In the genomic region with DNA sequence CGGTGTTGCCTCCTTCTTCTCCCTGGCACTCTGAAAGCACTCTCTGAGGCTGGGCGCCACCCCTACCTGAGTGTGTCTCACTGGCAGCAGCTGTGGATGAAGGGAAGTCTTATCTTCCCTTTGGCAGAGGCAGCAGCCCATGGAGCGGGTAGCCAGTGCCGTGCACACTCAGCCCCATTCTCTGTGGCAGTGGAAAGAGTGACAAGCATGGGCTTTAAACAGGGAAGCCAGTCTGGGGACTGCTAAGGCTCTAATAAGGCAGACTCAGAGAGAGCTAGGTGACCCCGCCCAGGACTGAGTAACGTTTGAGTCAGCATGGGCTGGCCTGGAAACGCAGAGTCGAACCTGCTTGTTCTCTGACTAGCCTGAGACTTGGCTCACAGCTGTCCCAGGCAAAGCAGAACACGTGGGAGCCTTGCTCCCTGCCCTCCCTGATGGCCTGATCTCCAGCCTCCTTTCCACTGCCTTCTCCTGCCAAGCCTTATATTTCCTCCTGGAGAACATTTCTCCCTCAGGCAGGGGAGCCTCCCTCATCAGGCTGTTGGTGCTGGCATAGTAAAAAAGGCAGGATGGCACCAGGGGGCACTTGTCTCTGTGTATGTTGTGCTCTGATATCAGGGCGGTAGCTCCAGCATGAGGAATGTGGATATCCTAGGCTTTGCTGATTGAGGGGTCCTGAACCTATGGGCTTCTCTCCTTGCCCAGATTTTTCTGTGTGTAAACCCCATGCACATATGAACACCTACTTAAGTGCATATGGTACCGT, we compare ENCODE assay signal across 10 cellular contexts.
DNase-seq lines count a peak whose midpoint lies in the region; ATAC-seq and TF ChIP-seq lines count a peak whose summit lies in the region.
"Had no signal": no experiment of that assay in that cellular context is flagged by ENCODE, and none has a peak within 500 bp of the region (broad histone marks: within the 10 kb centered on the region; RNA-seq: fewer than 3 reads in every experiment).

No MANE protein-coding gene starts in this region.

- no peak overlapping the region for H2BK12ac ChIP-seq in trophoblast cell (ENCODE audit: low read length)

- peaks cover 2% of the 10 kb centered on the region for H3K79me1 ChIP-seq in trophoblast cell (ENCODE audit: low read length)

- no peak overlapping the region for H3K14ac ChIP-seq in trophoblast cell (ENCODE audit: low read length)

- no peak overlapping the region for H4K8ac ChIP-seq in trophoblast cell (ENCODE audit: low read depth, low read length)

- peak; percentile 86 for DNase-seq in GM04504 (ENCODE audit: low read depth)
- peak; percentile 93 for DNase-seq in epithelial cell of prostate (ENCODE audit: low read depth, low spot score)
- DNase-seq in trophoblast cell, result peak; percentile 92 to 95
- DNase-seq in nucleus accumbens (lab: John Stamatoyannopoulos, UW), result no peak
- DNase-seq in foreskin melanocyte, result no peak
- DNase-seq in globus pallidus (ENCODE audit: low spot score), result no peak

- no peaks in the 10 kb centered on the region for H3K27me3 ChIP-seq in trophoblast cell (ENCODE audit: insufficient read depth, low read length)
- H3K27me3 ChIP-seq: thyroid gland had no signal

- no peak overlapping the region for H2AFZ ChIP-seq in trophoblast cell (ENCODE audit: insufficient read depth, low read length, poor library complexity)

- H3K79me2 ChIP-seq in trophoblast cell (ENCODE audit: control insufficient read depth, insufficient read depth, low read length, poor library complexity), result no peaks in the 10 kb centered on the region

- H3K4me3 ChIP-seq in trophoblast cell (ENCODE audit: low read depth, low read length), result no peak overlapping the region
- H3K4me3 ChIP-seq: SK-N-MC, thyroid gland had no signal

- no peak overlapping the region for H4K91ac ChIP-seq in trophoblast cell (ENCODE audit: low read depth, low read length)

- no peak overlapping the region for H3K4me2 ChIP-seq in trophoblast cell (ENCODE audit: low read length)

- H3K23ac ChIP-seq in trophoblast cell (ENCODE audit: low read length), result no peak overlapping the region

- ATAC-seq in HG02610 (IDR thresholded peaks at IDR 0.05; ENCODE audit: unreplicated experiment), result peak; percentile 93
- peak; percentile 99 for ATAC-seq in SK-N-SH treated with all-trans-retinoic acid at 6 μM for 48 hours

- H3K18ac ChIP-seq in trophoblast cell (ENCODE audit: low read length), result no peak overlapping the region

- no peaks in the 10 kb centered on the region for H3K9me3 ChIP-seq in trophoblast cell (ENCODE audit: insufficient read depth, low read depth, low read length)
- H3K9me3 ChIP-seq: thyroid gland had no signal

- H3K9ac ChIP-seq in trophoblast cell (ENCODE audit: low read length), result no peak overlapping the region

- H2BK120ac ChIP-seq in trophoblast cell (ENCODE audit: insufficient read depth, low read length, poor library complexity), result no peak overlapping the region

- peaks cover 11 to 19% of the 10 kb centered on the region in 2 experiments for H3K4me1 ChIP-seq in trophoblast cell (ENCODE audit: control insufficient read depth in 1 of 2, insufficient read depth in 2 of 2, low read length in 2 of 2)

- no peak overlapping the region for H2BK5ac ChIP-seq in trophoblast cell (ENCODE audit: low read depth, low read length, poor library complexity)

- no CpG with 5 or more reads among the region's 11 CpGs for WGBS in trophoblast cell (ENCODE audit: extremely low coverage, insufficient coverage, insufficient read length)

- no peak overlapping the region for H4K12ac ChIP-seq in trophoblast cell (ENCODE audit: low read depth, low read length)

- H3K27ac ChIP-seq in epithelial cell of prostate (peak overlapping the region; percentile 85), trophoblast cell (ENCODE audit: low read depth, low read length) (no peak overlapping the region)
- H3K27ac ChIP-seq: SK-N-MC, thyroid gland had no signal

- no peaks in the 10 kb centered on the region for H3K36me3 ChIP-seq in trophoblast cell (ENCODE audit: control insufficient read depth in 1 of 2, insufficient read depth in 2 of 2, low read length in 2 of 2)
- H3K36me3 ChIP-seq: thyroid gland had no signal

- no peak overlapping the region for H3K4ac ChIP-seq in trophoblast cell (ENCODE audit: low read depth, low read length)

- no peak overlapping the region for H2AK5ac ChIP-seq in trophoblast cell (ENCODE audit: low read length)

TF ChIP-seq in SK-N-SH treated with all-trans-retinoic acid at 6 μM for 48 hours, 23 proteins besides CTCF, POLR2A, EP300 and RAD21:
- no peak for TF ChIP-seq PPARA (CRISPR knock-in tag; IDR thresholded peaks at IDR 0.05; ENCODE audit: borderline replicate concordance)
- TF ChIP-seq, protein P1, sequence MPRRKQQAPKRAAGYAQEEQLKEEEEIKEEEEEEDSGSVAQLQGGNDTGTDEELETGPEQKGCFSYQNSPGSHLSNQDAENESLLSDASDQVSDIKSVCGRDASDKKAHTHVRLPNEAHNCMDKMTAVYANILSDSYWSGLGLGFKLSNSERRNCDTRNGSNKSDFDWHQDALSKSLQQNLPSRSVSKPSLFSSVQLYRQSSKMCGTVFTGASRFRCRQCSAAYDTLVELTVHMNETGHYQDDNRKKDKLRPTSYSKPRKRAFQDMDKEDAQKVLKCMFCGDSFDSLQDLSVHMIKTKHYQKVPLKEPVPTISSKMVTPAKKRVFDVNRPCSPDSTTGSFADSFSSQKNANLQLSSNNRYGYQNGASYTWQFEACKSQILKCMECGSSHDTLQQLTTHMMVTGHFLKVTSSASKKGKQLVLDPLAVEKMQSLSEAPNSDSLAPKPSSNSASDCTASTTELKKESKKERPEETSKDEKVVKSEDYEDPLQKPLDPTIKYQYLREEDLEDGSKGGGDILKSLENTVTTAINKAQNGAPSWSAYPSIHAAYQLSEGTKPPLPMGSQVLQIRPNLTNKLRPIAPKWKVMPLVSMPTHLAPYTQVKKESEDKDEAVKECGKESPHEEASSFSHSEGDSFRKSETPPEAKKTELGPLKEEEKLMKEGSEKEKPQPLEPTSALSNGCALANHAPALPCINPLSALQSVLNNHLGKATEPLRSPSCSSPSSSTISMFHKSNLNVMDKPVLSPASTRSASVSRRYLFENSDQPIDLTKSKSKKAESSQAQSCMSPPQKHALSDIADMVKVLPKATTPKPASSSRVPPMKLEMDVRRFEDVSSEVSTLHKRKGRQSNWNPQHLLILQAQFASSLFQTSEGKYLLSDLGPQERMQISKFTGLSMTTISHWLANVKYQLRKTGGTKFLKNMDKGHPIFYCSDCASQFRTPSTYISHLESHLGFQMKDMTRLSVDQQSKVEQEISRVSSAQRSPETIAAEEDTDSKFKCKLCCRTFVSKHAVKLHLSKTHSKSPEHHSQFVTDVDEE (CRISPR knock-in tag; IDR thresholded peaks at IDR 0.05), result no peak
- no peak for TF ChIP-seq RARB (CRISPR knock-in tag; IDR thresholded peaks at IDR 0.05)
- TF ChIP-seq, protein P2, sequence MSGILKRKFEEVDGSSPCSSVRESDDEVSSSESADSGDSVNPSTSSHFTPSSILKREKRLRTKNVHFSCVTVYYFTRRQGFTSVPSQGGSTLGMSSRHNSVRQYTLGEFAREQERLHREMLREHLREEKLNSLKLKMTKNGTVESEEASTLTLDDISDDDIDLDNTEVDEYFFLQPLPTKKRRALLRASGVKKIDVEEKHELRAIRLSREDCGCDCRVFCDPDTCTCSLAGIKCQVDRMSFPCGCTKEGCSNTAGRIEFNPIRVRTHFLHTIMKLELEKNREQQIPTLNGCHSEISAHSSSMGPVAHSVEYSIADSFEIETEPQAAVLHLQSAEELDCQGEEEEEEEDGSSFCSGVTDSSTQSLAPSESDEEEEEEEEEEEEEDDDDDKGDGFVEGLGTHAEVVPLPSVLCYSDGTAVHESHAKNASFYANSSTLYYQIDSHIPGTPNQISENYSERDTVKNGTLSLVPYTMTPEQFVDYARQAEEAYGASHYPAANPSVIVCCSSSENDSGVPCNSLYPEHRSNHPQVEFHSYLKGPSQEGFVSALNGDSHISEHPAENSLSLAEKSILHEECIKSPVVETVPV (CRISPR knock-in tag; IDR thresholded peaks at IDR 0.05), result no peak
- no peak for TF ChIP-seq CSDC2 (CRISPR knock-in tag; IDR thresholded peaks at IDR 0.05)
- no peak for TF ChIP-seq OSR1 (CRISPR knock-in tag; IDR thresholded peaks at IDR 0.05)
TF ChIP-seq in SK-N-SH treated with all-trans-retinoic acid at 6 μM for 48 hours: peak in this region for 0.

Comparison
In these comparisons a context has a peak if more than half of its experiments do, and no peak if none do; other contexts are left out.
1. DNase-seq: peak in GM04504 (single experiment), epithelial cell of prostate (single experiment) and trophoblast cell (2 of 2); none in nucleus accumbens (0 of 56), foreskin melanocyte (single experiment) and globus pallidus (single experiment).